In genomic region chr7:106312906-106313305, GRCh38 we compare ENCODE assay signal across 29 cellular contexts. TPM values are rescaled to one million over a fixed set of nuclear protein-coding genes. Genes with fewer than 3 reads are reported as not detected.
DNase-seq lines count a peak whose midpoint lies in the region; ATAC-seq, FAIRE-seq and TF ChIP-seq lines count a peak whose summit lies in the region.
"Had no signal": no experiment of that assay in that cellular context is flagged by ENCODE, and none has a peak within 500 bp of the region (broad histone marks: within the 10 kb centered on the region; RNA-seq: fewer than 3 reads in every experiment).

No MANE protein-coding gene starts in this region.

- DNase-seq in CD14-positive monocyte (ENCODE audit: low spot score) (no peak), HFFc6 (no peak), keratinocyte (ENCODE audit: low read depth, low spot score) (no peak), AG20443 (ENCODE audit: low spot score) (no peak), NCI-H446 (lab: John Stamatoyannopoulos, UW) (no peak)
- DNase-seq: activated CD4-positive, alpha-beta memory T cell treated with anti-CD3 and anti-CD28 coated beads for 36 hours; activated naive CD4-positive, alpha-beta T cell; activated T-cell treated with anti-CD3 and anti-CD28 coated beads, Interleukin-2, amount 50 U/mL, for 1 hour; amygdala; CD4-positive, CD25-positive, alpha-beta regulatory T cell; DMS153; erythroblast; left ventricle myocardium inferior; NCI-H1105; NCI-H2081; NCI-H446 treated with DMSO at 0.1 percent for 48 hours; NK-92 treated with Interleukin-12 subunit alpha and Interleukin-12 subunit beta, amount 100 ng/mL, for 24 hours; Peyer's patch; posterior cingulate gyrus; testis; WERI-Rb-1 had no signal

- TF ChIP-seq CTCF in CD14-positive monocyte (IDR thresholded peaks at IDR 0.05): no peak
- no peak for TF ChIP-seq CTCF in HFFc6 (IDR thresholded peaks at IDR 0.05)
- no peak for TF ChIP-seq CTCF in VCaP (conservative IDR thresholded peaks at IDR 0.05)
- TF ChIP-seq CTCF in keratinocyte (optimal IDR thresholded peaks at IDR 0.05 in 1 of 3, IDR thresholded peaks at IDR 0.05 in 1 of 3, conservative IDR thresholded peaks at IDR 0.05 in 1 of 3; ENCODE audit: extremely low read depth in 1 of 3, insufficient read depth in 2 of 3, low read length in 3 of 3): no peak

- no peak overlapping the region for H2AFZ ChIP-seq in keratinocyte (ENCODE audit: control insufficient read depth, low read length)

- H3K4me3 Mint-ChIP-seq in CD14-positive monocyte: no peak overlapping the region
- H3K4me3 Mint-ChIP-seq in HFFc6: peak overlapping the region; percentile 70
- no peak overlapping the region for H3K4me3 Mint-ChIP-seq in stimulated activated memory B cell treated with anti-CD40 and anti-IgM and Interleukin-4, amounts not matched to agents 10 μg/mL and 1 μg/mL and 100 μg/mL, for 72 hours
- H3K4me3 Mint-ChIP-seq: activated CD4-positive, alpha-beta memory T cell treated with anti-CD3 and anti-CD28 coated beads for 36 hours; CD4-positive, CD25-positive, alpha-beta regulatory T cell; central memory CD8-positive, alpha-beta T cell; nephron had no signal

- peaks cover 22% of the 10 kb centered on the region for H3K4me1 ChIP-seq in keratinocyte (ENCODE audit: control insufficient read depth, extremely low read depth, insufficient read depth, low read length)
- H3K4me1 ChIP-seq: left ventricle myocardium inferior, Peyer's patch, testis had no signal

- no peak overlapping the region for H3K4me3 ChIP-seq in keratinocyte (ENCODE audit: control insufficient read depth in 2 of 3, extremely low read depth in 1 of 3, insufficient read depth in 2 of 3, low read depth in 1 of 3, low read length in 3 of 3)
- H3K4me3 ChIP-seq: GM12878, left ventricle myocardium inferior, Peyer's patch, testis had no signal

- H3K9me1 ChIP-seq in keratinocyte (ENCODE audit: control insufficient read depth, extremely low read depth, insufficient read depth, low read length): no peaks in the 10 kb centered on the region

- no peaks in the 10 kb centered on the region for H4K20me1 ChIP-seq in keratinocyte (ENCODE audit: control insufficient read depth, extremely low read depth, insufficient read depth, low read length)

- no peak for FAIRE-seq in keratinocyte (lab: Jason Lieb, UNC)
- FAIRE-seq: GM12878 had no signal

- H3K4me1 Mint-ChIP-seq in CD14-positive monocyte (peaks cover 23% of the 10 kb centered on the region), HFFc6 (ENCODE audit: low read depth) (peaks cover 24% of the 10 kb centered on the region)
- H3K4me1 Mint-ChIP-seq in stimulated activated memory B cell treated with anti-CD40 and anti-IgM and Interleukin-4, amounts not matched to agents 10 μg/mL and 1 μg/mL and 100 μg/mL, for 72 hours: peaks cover 10% of the 10 kb centered on the region
- H3K4me1 Mint-ChIP-seq: central memory CD8-positive, alpha-beta T cell; nephron had no signal

- H3K9ac ChIP-seq in keratinocyte (ENCODE audit: control insufficient read depth, extremely low read depth, insufficient read depth, low read length): no peak overlapping the region

- H3K9me3 ChIP-seq in keratinocyte (ENCODE audit: control insufficient read depth, low read depth, low read length): no peaks in the 10 kb centered on the region
- H3K9me3 ChIP-seq: Peyer's patch, testis had no signal

- H3K27me3 ChIP-seq in keratinocyte (ENCODE audit: control insufficient read depth, extremely low read depth, insufficient read depth, low read length): no peaks in the 10 kb centered on the region
- H3K27me3 ChIP-seq: foreskin keratinocyte, Peyer's patch, testis had no signal

- H3K27ac Mint-ChIP-seq in CD14-positive monocyte (peak overlapping the region; percentile 94 to 98 (median 95)), HFFc6 (peak overlapping the region; percentile 65)
- H3K27ac Mint-ChIP-seq in stimulated activated memory B cell treated with anti-CD40 and anti-IgM and Interleukin-4, amounts not matched to agents 10 μg/mL and 1 μg/mL and 100 μg/mL, for 72 hours: no peak overlapping the region
- H3K27ac Mint-ChIP-seq: activated CD4-positive, alpha-beta memory T cell treated with anti-CD3 and anti-CD28 coated beads for 36 hours; CD4-positive, CD25-positive, alpha-beta regulatory T cell; nephron had no signal

- dilution Hi-C loops in keratinocyte (cut with MboI; ENCODE audit: extremely low pct_ligation_motif_present, low sequenced_read_pairs): no loop called here

- ATAC-seq in stimulated activated memory B cell treated with anti-CD40 and anti-IgM and Interleukin-4, amounts not matched to agents 10 μg/mL and 1 μg/mL and 100 μg/mL, for 72 hours: no peak
- ATAC-seq in activated CD4-positive, CD25-positive, alpha-beta regulatory T cell treated with anti-CD3 and anti-CD28 coated beads, Interleukin-2, amount 50 U/mL, for 24 hours: no peak
- ATAC-seq: sciatic nerve had no signal

- H3K36me3 Mint-ChIP-seq in CD14-positive monocyte: no peaks in the 10 kb centered on the region
- H3K36me3 Mint-ChIP-seq in HFFc6 (ENCODE audit: low read depth): no peaks in the 10 kb centered on the region
- no peaks in the 10 kb centered on the region for H3K36me3 Mint-ChIP-seq in stimulated activated memory B cell treated with anti-CD40 and anti-IgM and Interleukin-4, amounts not matched to agents 10 μg/mL and 1 μg/mL and 100 μg/mL, for 72 hours
- H3K36me3 Mint-ChIP-seq: activated CD4-positive, alpha-beta memory T cell treated with anti-CD3 and anti-CD28 coated beads for 36 hours; CD4-positive, CD25-positive, alpha-beta regulatory T cell had no signal

- intact Hi-C loops in CD14-positive monocyte (cut with micrococcal nuclease): no loop called here

- peak overlapping the region; percentile 90 for H3K27ac ChIP-seq in VCaP
- H3K27ac ChIP-seq in keratinocyte (ENCODE audit: control insufficient read depth, insufficient read depth, low read length): no peak overlapping the region
- H3K27ac ChIP-seq: foreskin keratinocyte, left ventricle myocardium inferior, Peyer's patch, testis, WERI-Rb-1 had no signal

- peak overlapping the region; percentile 9 for H3K4me2 ChIP-seq in keratinocyte (ENCODE audit: control insufficient read depth, extremely low read depth, insufficient read depth, low read depth, low read length)

- H3K27me3 Mint-ChIP-seq in CD14-positive monocyte (ENCODE audit: low read depth in 3 of 3): peaks cover 0 to 5% (median 0%) of the 10 kb centered on the region in 3 donors
- peaks cover 12% of the 10 kb centered on the region for H3K27me3 Mint-ChIP-seq in HFFc6 (ENCODE audit: insufficient read depth)
- no peaks in the 10 kb centered on the region for H3K27me3 Mint-ChIP-seq in stimulated activated memory B cell treated with anti-CD40 and anti-IgM and Interleukin-4, amounts not matched to agents 10 μg/mL and 1 μg/mL and 100 μg/mL, for 72 hours

- H3K79me2 ChIP-seq in keratinocyte (ENCODE audit: control insufficient read depth, insufficient read depth, low read length): no peaks in the 10 kb centered on the region

- H3K36me3 ChIP-seq in keratinocyte (ENCODE audit: control insufficient read depth in 2 of 2, extremely low read depth in 1 of 2, insufficient read depth in 2 of 2, low read length in 2 of 2): no peaks in the 10 kb centered on the region
- H3K36me3 ChIP-seq: left ventricle myocardium inferior, Peyer's patch, WERI-Rb-1 had no signal

- H3K9me3 Mint-ChIP-seq in CD14-positive monocyte (peaks cover 0 to 17% (median 2%) of the 10 kb centered on the region in 7 donors), HFFc6 (no peaks in the 10 kb centered on the region)
- H3K9me3 Mint-ChIP-seq in stimulated activated memory B cell treated with anti-CD40 and anti-IgM and Interleukin-4, amounts not matched to agents 10 μg/mL and 1 μg/mL and 100 μg/mL, for 72 hours: no peaks in the 10 kb centered on the region
- H3K9me3 Mint-ChIP-seq: activated CD4-positive, alpha-beta memory T cell treated with anti-CD3 and anti-CD28 coated beads for 36 hours; central memory CD8-positive, alpha-beta T cell had no signal

RNA-seq across cellular contexts. Expression of gene NAMPT, which starts 28.1 kb away (rescaled TPM):
- polyA plus RNA-seq in CD14-positive monocyte: 100 to 1,000 TPM in 1 of 2 donors, 10 to 100 TPM in 1; 71.3 to 133 TPM
- total RNA-seq in HFFc6 (2021; fragmentation: NEBNext Ultra II Directional; extraction: Animal tissue kit (Norgen Biotek cat#: 25700)): 10 to 100 TPM; 36.4 to 52.1 (median 44.6) TPM
- polyA plus RNA-seq in keratinocyte: 59.3 to 94.2 TPM (median 71.7 TPM) in 3 replicates
- 149 TPM for polyA plus RNA-seq in keratinocyte (2011; ENCODE audit: low read depth)
- polyA plus RNA-seq in keratinocyte (2011; cell fraction: cytosol; rRNA removed): 34.6 and 79.9 TPM in 2 replicates
- 49.2 and 66.6 TPM in 2 replicates for polyA plus RNA-seq in keratinocyte (2011; cell fraction: nucleus; rRNA removed)
- 94.5 and 137 TPM in 2 replicates for polyA plus RNA-seq in keratinocyte (2012; ENCODE audit: low replicate concordance)
- 9.7 to 80.6 TPM (median 44.1 TPM) in 3 replicates for polyA minus RNA-seq in keratinocyte
- 95.9 TPM for polyA minus RNA-seq in keratinocyte (2011; cell fraction: cytosol; rRNA and poly(A)+ RNA removed)
- 71.0 and 136 TPM in 2 replicates for polyA minus RNA-seq in keratinocyte (2011; cell fraction: nucleus; rRNA and poly(A)+ RNA removed)
